ENCODE assay signal across 8 cellular contexts in the genomic region with DNA sequence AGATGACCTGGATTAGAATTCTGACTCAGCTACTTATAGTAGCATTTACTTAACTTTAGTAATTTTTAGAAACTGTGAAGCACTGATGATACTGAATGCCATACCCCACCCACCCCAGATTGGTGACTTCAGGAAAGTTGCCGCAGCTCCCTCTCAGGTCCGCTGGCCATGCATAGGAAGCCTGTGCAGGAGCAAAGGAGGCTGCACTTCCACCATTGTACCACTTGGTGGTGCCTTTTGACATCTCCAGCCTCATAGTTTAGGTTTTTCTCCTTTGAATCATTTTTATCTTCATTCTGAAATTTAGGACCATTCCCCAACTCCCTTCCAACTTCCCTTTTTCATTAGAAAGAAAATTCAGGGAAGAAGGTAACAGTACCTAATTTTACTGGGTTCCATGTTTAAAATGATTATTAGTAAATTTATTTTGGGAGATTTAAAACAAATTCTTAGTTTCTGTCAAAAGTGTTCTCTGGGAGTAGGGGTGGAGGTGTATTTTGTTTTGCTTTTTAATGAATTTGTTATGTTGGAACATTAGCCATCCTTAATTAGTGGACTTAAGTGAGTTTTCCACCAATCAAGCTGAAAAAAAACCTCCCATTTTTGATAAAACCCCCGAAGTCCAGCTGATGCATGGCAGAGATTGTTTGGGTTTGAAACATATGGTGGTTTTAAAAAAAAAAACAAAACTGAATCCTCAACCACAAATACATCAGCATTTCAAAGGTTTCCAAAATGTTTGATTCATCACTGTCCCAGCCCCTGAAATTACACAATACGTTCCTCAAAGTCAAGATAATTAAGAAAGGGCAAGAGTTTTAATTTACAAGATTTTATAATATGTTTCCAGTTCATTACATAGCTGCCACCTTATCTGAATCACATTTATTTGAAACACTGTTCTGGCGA.
DNase-seq lines count a peak whose midpoint lies in the region; ATAC-seq and TF ChIP-seq lines count a peak whose summit lies in the region.

No MANE protein-coding gene starts in this region.

- DNase-seq in EL (peak; percentile 69), HT1080 (ENCODE audit: low read depth) (peak; percentile 65), RPMI7951 (ENCODE audit: low read depth) (peak; percentile 67), left ventricle myocardium superior (peak; percentile 42), sigmoid colon (peak; percentile 64)
- peak in 1 of 2 donors; percentile 53 for DNase-seq in activated naive CD4-positive, alpha-beta T cell treated with anti-CD3 and anti-CD28 coated beads, Interleukin-2, amount 50 U/mL, for 72 hours (ENCODE audit: low spot score in 2 of 2)

- peak in 3 of 4 experiments; percentile 43 to 74 (median 47) for TF ChIP-seq CTCF in sigmoid colon (IDR thresholded peaks at IDR 0.05)

- no peaks in the 10 kb centered on the region for H3K9me3 ChIP-seq in sigmoid colon

- no peak for TF ChIP-seq EP300 in sigmoid colon (IDR thresholded peaks at IDR 0.05)

- H3K36me3 ChIP-seq in sigmoid colon = peaks cover 0 to 19% (median 12%) of the 10 kb centered on the region in 4 donors

- intact Hi-C loops in left ventricle myocardium superior (cut with micrococcal nuclease) = no loop called here
- intact Hi-C loops in sigmoid colon (cut with DNase I) = no loop called here

- no peak for TF ChIP-seq POLR2A in sigmoid colon (IDR thresholded peaks at IDR 0.05)

- H3K4me3 ChIP-seq in sigmoid colon = no peak overlapping the region

- no peaks in the 10 kb centered on the region for H3K27me3 ChIP-seq in sigmoid colon

- H3K27ac Mint-ChIP-seq in activated naive CD4-positive, alpha-beta T cell treated with anti-CD3 and anti-CD28 coated beads, Interleukin-2, amount 50 U/mL, for 72 hours = no peak overlapping the region

- H3K27ac ChIP-seq in sigmoid colon = no peak overlapping the region

- WGBS in sigmoid colon, 2 donors = 62 to 76% methylated on average over 5 of the region's 5 CpGs

- H3K36me3 Mint-ChIP-seq in activated naive CD4-positive, alpha-beta T cell treated with anti-CD3 and anti-CD28 coated beads, Interleukin-2, amount 50 U/mL, for 72 hours = peaks cover 0 to 4% of the 10 kb centered on the region in 2 donors

- no peaks in the 10 kb centered on the region for H3K9me3 Mint-ChIP-seq in activated naive CD4-positive, alpha-beta T cell treated with anti-CD3 and anti-CD28 coated beads, Interleukin-2, amount 50 U/mL, for 72 hours

- peak; percentile 80 for ATAC-seq in GM21390 (IDR thresholded peaks at IDR 0.05; ENCODE audit: unreplicated experiment)
- ATAC-seq in activated naive CD4-positive, alpha-beta T cell treated with anti-CD3 and anti-CD28 coated beads, Interleukin-2, amount 50 U/mL, for 72 hours = peak; percentile 46 to 64
- ATAC-seq in left ventricle myocardium superior = peak; percentile 52
- no peak for ATAC-seq in GM18870 (IDR thresholded peaks at IDR 0.05; ENCODE audit: unreplicated experiment)

- H3K4me1 ChIP-seq in sigmoid colon = no peaks in the 10 kb centered on the region
